ENCODE assay signal across 14 cellular contexts in the genomic region with DNA sequence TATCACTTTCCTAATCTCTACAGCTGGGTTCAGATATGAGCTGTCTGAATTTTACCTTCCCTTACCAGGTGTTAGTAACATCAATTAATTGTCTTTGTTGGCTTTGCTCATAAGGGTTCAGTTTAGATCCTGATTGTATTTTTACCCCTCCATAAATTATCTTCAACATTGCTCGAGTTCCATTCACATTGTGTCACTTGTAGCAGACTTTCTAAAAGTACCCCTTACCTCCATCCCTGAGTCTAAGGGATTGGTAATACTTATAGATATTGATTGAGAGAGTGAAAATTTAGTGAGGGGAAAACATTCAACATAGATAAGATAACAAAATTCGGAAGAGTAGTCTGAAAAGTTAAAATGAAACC. TPM values are rescaled to one million over a fixed set of nuclear protein-coding genes. Genes with fewer than 3 reads are reported as not detected.
A peak's percentile ranks its signal among the peaks of the same experiment; 100 is the strongest.
DNase-seq lines count a peak whose midpoint lies in the region; ATAC-seq and TF ChIP-seq lines count a peak whose summit lies in the region.
"Had no signal": no experiment of that assay in that cellular context is flagged by ENCODE, and none has a peak within 500 bp of the region (broad histone marks: within the 10 kb centered on the region; RNA-seq: fewer than 3 reads in every experiment).

No MANE protein-coding gene starts in this region.

- no peaks in the 10 kb centered on the region for H4K20me1 ChIP-seq in KMS-11 (ENCODE audit: insufficient read depth)

- H3K4me2 ChIP-seq in KMS-11 = peak overlapping the region; percentile 17; the same call in 1 of the 2 replicates
- H3K4me2 ChIP-seq: PC-9 had no signal

- H3K4me1 ChIP-seq in ACC112 (ENCODE audit: control insufficient read depth, insufficient read depth, low read length, unreplicated experiment) (peaks cover 52% of the 10 kb centered on the region), KMS-11 (ENCODE audit: low read depth, poor library complexity, severe bottlenecking) (peaks cover 35% of the 10 kb centered on the region)

- ATAC-seq in omental fat pad (ENCODE audit: low FRiP score) (peak; percentile 41), HG03521 (IDR thresholded peaks at IDR 0.05; ENCODE audit: unreplicated experiment) (no peak)
- ATAC-seq: activated CD4-positive, alpha-beta T cell treated with anti-CD3 and anti-CD28 coated beads for 36 hours; stimulated activated naive CD8-positive, alpha-beta T cell treated with anti-CD3 and anti-CD28 coated beads, Interleukin-15, amount 100 ng/mL, for 72 hours had no signal

- H3K4me3 ChIP-seq in ACC112 (ENCODE audit: low read depth, low read length) (peak overlapping the region; percentile 15; the same call in 1 of the 2 replicates), KMS-11 (IDR thresholded peaks at IDR 0.05; ENCODE audit: insufficient read depth, low read depth, low read length) (no peak overlapping the region)
- H3K4me3 ChIP-seq: lung, PC-9 had no signal

- H3K36me3 ChIP-seq in ACC112 (ENCODE audit: insufficient read depth, low read length) = no peaks in the 10 kb centered on the region
- H3K36me3 ChIP-seq in KMS-11 (ENCODE audit: insufficient read depth) = no peaks in the 10 kb centered on the region

- no peak for TF ChIP-seq CTCF in KMS-11 (conservative IDR thresholded peaks at IDR 0.05; ENCODE audit: low read depth, low read length)
- no peak for TF ChIP-seq CTCF in omental fat pad (IDR thresholded peaks at IDR 0.05)

- peak overlapping the region; percentile 60 for H3K27ac ChIP-seq in ACC112 (ENCODE audit: low read depth, low read length)
- H3K27ac ChIP-seq in KMS-11 = no peak overlapping the region

- DNase-seq in dermis blood vessel endothelial cell = peak; percentile 15
- DNase-seq in omental fat pad (ENCODE audit: low spot score) = no peak
- DNase-seq in AML-193 (lab: John Stamatoyannopoulos, UW) = no peak
- no peak for DNase-seq in COR-L47 (lab: John Stamatoyannopoulos, UW)
- DNase-seq in NCI-H1436 (lab: John Stamatoyannopoulos, UW) = no peak
- DNase-seq: activated CD4-positive, alpha-beta T cell treated with anti-CD3 and anti-CD28 coated beads for 36 hours; activated effector memory CD4-positive, alpha-beta T cell treated with anti-CD3 and anti-CD28 coated beads, Interleukin-2, amount 50 U/mL, for 16 hours; amniotic stem cell; PC-9; stimulated activated naive CD8-positive, alpha-beta T cell treated with anti-CD3 and anti-CD28 coated beads, Interleukin-15, amount 100 ng/mL, for 72 hours had no signal

- H2AFZ ChIP-seq in ACC112 (ENCODE audit: low read length, unreplicated experiment) = no peak overlapping the region
- H2AFZ ChIP-seq in KMS-11 (ENCODE audit: low read depth) = no peak overlapping the region
- H2AFZ ChIP-seq: PC-9 had no signal

- H3K9ac ChIP-seq in KMS-11 = no peak overlapping the region

- H3K27me3 ChIP-seq in ACC112 (ENCODE audit: insufficient read depth, low read length) = no peaks in the 10 kb centered on the region
- no peaks in the 10 kb centered on the region for H3K27me3 ChIP-seq in KMS-11 (ENCODE audit: insufficient read depth, low read depth)

- H3K79me2 ChIP-seq in ACC112 (ENCODE audit: control insufficient read depth, insufficient read depth, low read length, unreplicated experiment) (peaks cover 88% of the 10 kb centered on the region), KMS-11 (ENCODE audit: insufficient read depth, low read depth) (no peaks in the 10 kb centered on the region)

RNA-seq across cellular contexts. Expression of a gene that starts 7.3 kb away (rescaled TPM):
- total RNA-seq in dermis blood vessel endothelial cell = 32.2 and 35.4 TPM in 2 replicates
- 10 to 100 TPM; 13.5 to 52.3 (median 30.9) TPM for total RNA-seq in omental fat pad
- total RNA-seq: activated CD4-positive, alpha-beta T cell treated with anti-CD3 and anti-CD28 coated beads for 36 hours had no signal
